18 cellular contexts compared by ENCODE assay signal in the genomic region with DNA sequence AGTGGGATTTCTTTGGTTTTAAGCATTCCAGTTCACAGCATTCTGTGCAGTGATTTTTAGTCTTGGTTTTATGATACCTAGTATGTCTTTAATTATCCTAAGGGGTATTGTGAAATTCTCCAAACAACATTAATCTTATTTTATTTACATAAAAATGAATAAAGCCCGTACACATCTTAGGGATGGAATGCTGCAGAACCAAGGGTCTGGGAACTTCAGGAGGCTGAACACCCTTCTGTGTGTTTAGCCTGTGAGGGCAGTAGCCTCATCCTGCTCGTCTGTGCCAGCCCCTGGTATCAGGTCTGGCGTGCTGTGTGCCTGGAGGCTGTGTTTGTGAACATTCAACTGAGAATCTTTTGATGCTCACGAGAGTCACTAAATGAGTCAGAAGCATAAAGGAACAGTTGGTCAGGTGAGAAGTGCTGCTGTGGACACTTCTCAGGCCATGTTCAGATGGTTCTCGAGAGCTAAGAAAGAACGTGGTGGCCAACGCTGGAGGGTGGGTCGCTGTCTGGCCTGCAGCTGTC. TPM values are rescaled to one million over a fixed set of nuclear protein-coding genes. Genes with fewer than 3 reads are reported as not detected.
A peak's percentile ranks its signal among the peaks of the same experiment; 100 is the strongest.
DNase-seq lines count a peak whose midpoint lies in the region; ATAC-seq lines count a peak whose summit lies in the region.
"Had no signal": no experiment of that assay in that cellular context is flagged by ENCODE, and none has a peak within 500 bp of the region (broad histone marks: within the 10 kb centered on the region; RNA-seq: fewer than 3 reads in every experiment).

No MANE protein-coding gene starts in this region.

- H3K27ac Mint-ChIP-seq in activated naive CD4-positive, alpha-beta T cell treated with anti-CD3 and anti-CD28 coated beads for 36 hours, result peak overlapping the region; percentile 84

- CTCF ChIA-PET in activated naive CD4-positive, alpha-beta T cell treated with anti-CD3 and anti-CD28 coated beads for 36 hours (lab: Charles Lee), result interaction anchor here (0.6 to 1.2 kb wide), 4 partner anchors 28 to 283 kb away, joined by 3 to 6 read pairs (median 4); partner anchors contain the start of gene SAMD10

- peak overlapping the region; percentile 25 for H3K4me3 ChIP-seq in effector memory CD4-positive, alpha-beta T cell (ENCODE audit: insufficient read depth, low read depth, low read length, poor library complexity, severe bottlenecking)
- H3K4me3 ChIP-seq: mucosa of descending colon, thyroid gland had no signal

- H3K36me3 Mint-ChIP-seq in activated naive CD4-positive, alpha-beta T cell treated with anti-CD3 and anti-CD28 coated beads for 36 hours (ENCODE audit: low read depth), result peaks cover 74% of the 10 kb centered on the region

- no peaks in the 10 kb centered on the region for H3K27me3 ChIP-seq in effector memory CD4-positive, alpha-beta T cell (replicated peaks; ENCODE audit: control insufficient read depth, insufficient read depth, low read length, poor library complexity, severe bottlenecking)
- H3K27me3 ChIP-seq: thyroid gland had no signal

- H3K9me3 Mint-ChIP-seq in activated naive CD4-positive, alpha-beta T cell treated with anti-CD3 and anti-CD28 coated beads for 36 hours, result peaks cover 13% of the 10 kb centered on the region

- no peak overlapping the region for H3K4me3 Mint-ChIP-seq in activated naive CD4-positive, alpha-beta T cell treated with anti-CD3 and anti-CD28 coated beads for 36 hours

- peaks cover 21% of the 10 kb centered on the region for H3K4me1 Mint-ChIP-seq in activated naive CD4-positive, alpha-beta T cell treated with anti-CD3 and anti-CD28 coated beads for 36 hours (ENCODE audit: low read depth)

- peaks cover 20% of the 10 kb centered on the region for H3K9me3 ChIP-seq in effector memory CD4-positive, alpha-beta T cell (ENCODE audit: control insufficient read depth, low read length)
- H3K9me3 ChIP-seq: mucosa of descending colon, thyroid gland had no signal

- no peak overlapping the region for H3K27ac ChIP-seq in effector memory CD4-positive, alpha-beta T cell (ENCODE audit: insufficient read depth, low read length, poor library complexity, severe bottlenecking)
- H3K27ac ChIP-seq: parathyroid adenoma, thyroid gland, VCaP had no signal

- no peaks in the 10 kb centered on the region for H3K27me3 Mint-ChIP-seq in activated naive CD4-positive, alpha-beta T cell treated with anti-CD3 and anti-CD28 coated beads for 36 hours (ENCODE audit: low read depth)

- H3K36me3 ChIP-seq in effector memory CD4-positive, alpha-beta T cell (ENCODE audit: control insufficient read depth, insufficient read depth, low read length), result peaks cover 73% of the 10 kb centered on the region

- no peak for ATAC-seq in GM21526 (IDR thresholded peaks at IDR 0.05; ENCODE audit: low FRiP score, unreplicated experiment)
- no peak for ATAC-seq in GM21381 (IDR thresholded peaks at IDR 0.05; ENCODE audit: unreplicated experiment)
- no peak for ATAC-seq in esophagus mucosa
- ATAC-seq: mucosa of descending colon had no signal

- DNase-seq in activated naive CD4-positive, alpha-beta T cell treated with anti-CD3 and anti-CD28 coated beads for 36 hours, result no peak
- no peak for DNase-seq in activated naive CD4-positive, alpha-beta T cell (lab: John Stamatoyannopoulos, UW)
- peak; percentile 4 for DNase-seq in HS-5 (ENCODE audit: low read depth)
- DNase-seq in effector memory CD4-positive, alpha-beta T cell, result no peak
- DNase-seq in NCI-H526 treated with DMSO at 0.1 percent for 48 hours (lab: John Stamatoyannopoulos, UW), result no peak
- DNase-seq: ACHN; activated T-cell treated with anti-CD3 and anti-CD28 coated beads, Interleukin-2, amount 50 U/mL, for 1 hour; kidney glomerular epithelial cell; mucosa of descending colon; NCI-H2171; stimulated activated CD4-positive, alpha-beta T cell treated with anti-CD3 and anti-CD28 coated beads, Interleukin-12 subunit alpha, Interleukin-12 subunit beta, amount 100 ng/mL, for 4 hours; thyroid gland had no signal

- peaks cover 27% of the 10 kb centered on the region for H3K4me1 ChIP-seq in effector memory CD4-positive, alpha-beta T cell (ENCODE audit: control insufficient read depth, insufficient read depth, low read length, poor library complexity, severe bottlenecking)
- H3K4me1 ChIP-seq: parathyroid adenoma, thyroid gland had no signal

- intact Hi-C loops in activated naive CD4-positive, alpha-beta T cell treated with anti-CD3 and anti-CD28 coated beads for 36 hours (cut with micrococcal nuclease), result no loop called here

RNA-seq across cellular contexts. Expression of gene C20orf204, which starts 25.2 kb away (rescaled TPM):
- total RNA-seq in activated naive CD4-positive, alpha-beta T cell treated with anti-CD3 and anti-CD28 coated beads for 36 hours, result 1 to 10 TPM; 1.1 to 1.7 TPM
- total RNA-seq in esophagus mucosa, result 0.88 TPM

RNA-seq across cellular contexts. Expression of gene PRPF6, which starts 29.8 kb away (rescaled TPM):
- 10 to 100 TPM; 39.4 to 40.2 TPM for total RNA-seq in activated naive CD4-positive, alpha-beta T cell treated with anti-CD3 and anti-CD28 coated beads for 36 hours
- 39.7 TPM for total RNA-seq in esophagus mucosa

RNA-seq across cellular contexts. Expression of gene SAMD10, which starts 31.3 kb away (rescaled TPM):
- total RNA-seq in activated naive CD4-positive, alpha-beta T cell treated with anti-CD3 and anti-CD28 coated beads for 36 hours, result 10 to 100 TPM; 20.5 to 21.8 TPM
- 5.7 TPM for total RNA-seq in esophagus mucosa
- total RNA-seq: SK-MEL-5 had no signal

RNA-seq across cellular contexts. Expression of gene SOX18, which starts 38.7 kb away (rescaled TPM):
- not detected for total RNA-seq in activated naive CD4-positive, alpha-beta T cell treated with anti-CD3 and anti-CD28 coated beads for 36 hours
- 5.4 TPM for total RNA-seq in esophagus mucosa
- total RNA-seq: SK-MEL-5 had no signal

RNA-seq across cellular contexts. Expression of gene ZNF512B, which starts 41.0 kb away (rescaled TPM):
- 1 to 10 TPM; 7.9 to 8.3 TPM for total RNA-seq in activated naive CD4-positive, alpha-beta T cell treated with anti-CD3 and anti-CD28 coated beads for 36 hours
- 13.9 TPM for total RNA-seq in esophagus mucosa
